Comparison of ENCODE assay signal across 16 cellular contexts in the genomic region with DNA sequence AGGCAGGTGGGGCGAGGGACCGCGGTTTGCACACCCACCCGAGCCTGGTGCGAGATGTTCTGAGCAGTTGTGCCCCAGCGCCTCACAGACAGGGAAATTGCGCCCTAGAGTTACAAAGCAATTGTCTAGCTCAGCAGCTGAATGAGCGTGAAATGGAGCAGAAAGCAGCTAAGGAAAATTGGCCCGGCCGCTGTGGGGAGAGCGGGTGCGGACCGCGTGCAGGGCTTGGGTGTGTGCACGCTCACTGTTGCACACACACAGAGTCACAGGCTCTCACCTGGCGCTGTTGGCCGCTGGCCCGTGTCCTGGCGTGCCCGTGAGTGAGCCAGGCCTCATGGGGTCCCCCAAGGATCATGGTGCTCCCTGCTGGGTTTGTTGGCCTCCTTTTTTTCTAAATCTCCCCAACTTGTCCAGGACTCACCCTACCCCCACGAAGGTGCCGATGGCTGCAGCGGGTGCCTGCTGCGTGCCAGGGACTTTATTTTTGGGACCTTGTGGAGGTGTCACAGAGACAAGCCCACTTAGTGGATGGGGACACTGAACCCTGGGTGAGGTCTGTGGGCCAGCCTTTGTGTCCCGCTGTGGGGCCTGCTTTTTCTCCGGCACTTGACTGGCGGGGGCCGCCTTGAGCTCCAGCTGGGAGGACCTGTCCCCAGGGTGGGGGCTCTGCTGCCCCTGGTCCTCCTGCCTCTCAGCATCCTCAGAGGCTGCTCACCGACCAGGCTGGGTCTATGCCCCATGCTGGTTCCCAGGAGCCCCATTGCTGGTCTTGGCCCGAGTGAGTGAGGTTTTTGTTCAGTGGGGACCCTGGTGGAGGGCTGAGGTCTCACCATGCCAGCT. TPM values are rescaled to one million over a fixed set of nuclear protein-coding genes. Genes with fewer than 3 reads are reported as not detected.
DNase-seq lines count a peak whose midpoint lies in the region; ATAC-seq, FAIRE-seq and TF ChIP-seq lines count a peak whose summit lies in the region.
"Had no signal": no experiment of that assay in that cellular context is flagged by ENCODE, and none has a peak within 500 bp of the region (broad histone marks: within the 10 kb centered on the region; RNA-seq: fewer than 3 reads in every experiment).

No MANE protein-coding gene starts in this region.

- H3K36me3 Mint-ChIP-seq in GM23338 (ENCODE audit: low read depth), result no peaks in the 10 kb centered on the region
- H3K36me3 Mint-ChIP-seq in activated T-helper 1 cell treated with anti-CD3 and anti-CD28 coated beads, Interleukin-12 subunit alpha, Interleukin-12 subunit beta, Interleukin-2, Interleukin-4 antibody, amounts not matched to agents 30 ng/mL and 10 ng/mL and 1 ng/mL, durations not matched to agents 14 hours and 24 hours and 36 hours (ENCODE audit: low read depth), result no peaks in the 10 kb centered on the region
- H3K36me3 Mint-ChIP-seq: naive B cell had no signal

- H3K9me3 ChIP-seq in adipocyte (ENCODE audit: control insufficient read depth, low read length) (no peaks in the 10 kb centered on the region), kidney (ENCODE audit: control insufficient read depth in 1 of 2, low read length in 2 of 2) (no peaks in the 10 kb centered on the region)

- peaks cover 16% of the 10 kb centered on the region; the same call in 1 of the 2 replicates for H4K20me1 ChIP-seq in GM23338 (replicated peaks; ENCODE audit: insufficient read depth)

- peak overlapping the region; percentile 74; the same call in 1 of the 2 replicates for H3K27ac Mint-ChIP-seq in GM23338
- H3K27ac Mint-ChIP-seq in activated T-helper 1 cell treated with anti-CD3 and anti-CD28 coated beads, Interleukin-12 subunit alpha, Interleukin-12 subunit beta, Interleukin-2, Interleukin-4 antibody, amounts not matched to agents 30 ng/mL and 10 ng/mL and 1 ng/mL, durations not matched to agents 14 hours and 24 hours and 36 hours, result no peak overlapping the region

- H3K9me3 Mint-ChIP-seq in GM23338, result no peaks in the 10 kb centered on the region
- no peaks in the 10 kb centered on the region for H3K9me3 Mint-ChIP-seq in activated T-helper 1 cell treated with anti-CD3 and anti-CD28 coated beads, Interleukin-12 subunit alpha, Interleukin-12 subunit beta, Interleukin-2, Interleukin-4 antibody, amounts not matched to agents 30 ng/mL and 10 ng/mL and 1 ng/mL, durations not matched to agents 14 hours and 24 hours and 36 hours
- H3K9me3 Mint-ChIP-seq: central memory CD8-positive, alpha-beta T cell; naive B cell had no signal

- TF ChIP-seq CTCF in GM23338 (conservative IDR thresholded peaks at IDR 0.05; ENCODE audit: low read depth in 2 of 2) (no peak), kidney (IDR thresholded peaks at IDR 0.05; ENCODE audit: borderline replicate concordance, extremely low read depth, insufficient read depth) (no peak)

- peak overlapping the region; percentile 96 for H3K9ac ChIP-seq in adipocyte (ENCODE audit: low read length)
- peak overlapping the region in 1 of 2 donors; percentile 19 for H3K9ac ChIP-seq in kidney (ENCODE audit: low read length in 2 of 2)

- no peak overlapping the region for H2AFZ ChIP-seq in GM23338

- H3K4me3 Mint-ChIP-seq in GM23338, result no peak overlapping the region
- H3K4me3 Mint-ChIP-seq in activated T-helper 1 cell treated with anti-CD3 and anti-CD28 coated beads, Interleukin-12 subunit alpha, Interleukin-12 subunit beta, Interleukin-2, Interleukin-4 antibody, amounts not matched to agents 30 ng/mL and 10 ng/mL and 1 ng/mL, durations not matched to agents 14 hours and 24 hours and 36 hours, result no peak overlapping the region
- H3K4me3 Mint-ChIP-seq: central memory CD8-positive, alpha-beta T cell had no signal

- no peaks in the 10 kb centered on the region; the same call in 1 of the 2 replicates for H3K4me1 ChIP-seq in GM23338 (ENCODE audit: insufficient read depth)
- peaks cover 63% of the 10 kb centered on the region for H3K4me1 ChIP-seq in adipocyte (ENCODE audit: control insufficient read depth, insufficient read depth, low read length)
- peaks cover 65 to 86% of the 10 kb centered on the region in 2 donors for H3K4me1 ChIP-seq in kidney (ENCODE audit: control insufficient read depth in 1 of 2, insufficient read depth in 1 of 2, low read depth in 1 of 2, low read length in 2 of 2)

- H3K9me2 ChIP-seq in GM23338 (ENCODE audit: insufficient read depth), result no peaks in the 10 kb centered on the region

- H3K79me2 ChIP-seq in GM23338 (replicated peaks; ENCODE audit: insufficient read depth), result peaks cover 87% of the 10 kb centered on the region

- no peak overlapping the region for H3K27ac ChIP-seq in GM23338 (ENCODE audit: low read depth)
- H3K27ac ChIP-seq in kidney (ENCODE audit: low read depth in 2 of 2, low read length in 2 of 2), result no peak overlapping the region

- H3K27me3 ChIP-seq in GM23338 (ENCODE audit: insufficient read depth), result no peaks in the 10 kb centered on the region
- no peaks in the 10 kb centered on the region for H3K27me3 ChIP-seq in adipocyte (replicated peaks; ENCODE audit: control insufficient read depth, insufficient read depth, low read length)

- no peak for FAIRE-seq in kidney (lab: Jason Lieb, UNC)
- FAIRE-seq: endometrium had no signal

- no peak overlapping the region for H3K4me2 ChIP-seq in GM23338

- no peak for ATAC-seq in GM23338

- intact Hi-C loops in kidney (cut with DNase I), result no loop called here
- intact Hi-C loops in activated T-helper 1 cell treated with anti-CD3 and anti-CD28 coated beads, Interleukin-12 subunit alpha, Interleukin-12 subunit beta, Interleukin-2, Interleukin-4 antibody, amounts not matched to agents 30 ng/mL and 10 ng/mL and 1 ng/mL, durations not matched to agents 14 hours and 24 hours and 36 hours (cut with micrococcal nuclease), result no loop called here

- H3K4me1 Mint-ChIP-seq in GM23338, result peaks cover 17% of the 10 kb centered on the region
- H3K4me1 Mint-ChIP-seq in activated T-helper 1 cell treated with anti-CD3 and anti-CD28 coated beads, Interleukin-12 subunit alpha, Interleukin-12 subunit beta, Interleukin-2, Interleukin-4 antibody, amounts not matched to agents 30 ng/mL and 10 ng/mL and 1 ng/mL, durations not matched to agents 14 hours and 24 hours and 36 hours (ENCODE audit: low read depth), result no peaks in the 10 kb centered on the region

- no peaks in the 10 kb centered on the region for H3F3A ChIP-seq in GM23338 (replicated peaks; ENCODE audit: low read depth)

- H3K36me3 ChIP-seq in GM23338 (ENCODE audit: insufficient read depth) (no peaks in the 10 kb centered on the region), adipocyte (ENCODE audit: control insufficient read depth, insufficient read depth, low read length, severe bottlenecking) (no peaks in the 10 kb centered on the region), kidney (ENCODE audit: control insufficient read depth in 1 of 2, insufficient read depth in 2 of 2, low read length in 2 of 2) (no peaks in the 10 kb centered on the region)

- DNase-seq in GM23338 (ENCODE audit: low spot score), result no peak
- DNase-seq in adipocyte (ENCODE audit: low read depth), result no peak
- peak; percentile 73 for DNase-seq in kidney
- DNase-seq in retina, result peak; percentile 76
- DNase-seq in activated T-helper 1 cell treated with anti-CD3 and anti-CD28 coated beads, Interleukin-12 subunit alpha, Interleukin-12 subunit beta, Interleukin-2, Interleukin-4 antibody, amounts not matched to agents 30 ng/mL and 10 ng/mL and 1 ng/mL, durations not matched to agents 14 hours and 24 hours and 36 hours (ENCODE audit: low spot score), result no peak
- DNase-seq in SKM-1 treated with dmso at 0.1 percent for 144 hours (lab: John Stamatoyannopoulos, UW; ENCODE audit: unreplicated experiment), result no peak
- no peak for DNase-seq in cortex of kidney (lab: John Stamatoyannopoulos, UW)
- DNase-seq: Calu3, foreskin fibroblast, H7, MV-4-11, naive B cell, NCI-H2081, T-helper 1 cell had no signal

- H3K27me3 Mint-ChIP-seq in GM23338 (ENCODE audit: insufficient read depth, low read depth, poor library complexity), result peaks cover 5% of the 10 kb centered on the region
- peaks cover 17% of the 10 kb centered on the region for H3K27me3 Mint-ChIP-seq in activated T-helper 1 cell treated with anti-CD3 and anti-CD28 coated beads, Interleukin-12 subunit alpha, Interleukin-12 subunit beta, Interleukin-2, Interleukin-4 antibody, amounts not matched to agents 30 ng/mL and 10 ng/mL and 1 ng/mL, durations not matched to agents 14 hours and 24 hours and 36 hours (ENCODE audit: insufficient read depth)
- H3K27me3 Mint-ChIP-seq: central memory CD8-positive, alpha-beta T cell had no signal

- H3K4me3 ChIP-seq in GM23338 (no peak overlapping the region), adipocyte (ENCODE audit: low read length) (no peak overlapping the region), kidney (ENCODE audit: low read length in 2 of 2) (no peak overlapping the region)

TF ChIP-seq in GM23338, 12 proteins besides CTCF, POLR2A, EP300 and RAD21:
- TF ChIP-seq, protein P1, sequence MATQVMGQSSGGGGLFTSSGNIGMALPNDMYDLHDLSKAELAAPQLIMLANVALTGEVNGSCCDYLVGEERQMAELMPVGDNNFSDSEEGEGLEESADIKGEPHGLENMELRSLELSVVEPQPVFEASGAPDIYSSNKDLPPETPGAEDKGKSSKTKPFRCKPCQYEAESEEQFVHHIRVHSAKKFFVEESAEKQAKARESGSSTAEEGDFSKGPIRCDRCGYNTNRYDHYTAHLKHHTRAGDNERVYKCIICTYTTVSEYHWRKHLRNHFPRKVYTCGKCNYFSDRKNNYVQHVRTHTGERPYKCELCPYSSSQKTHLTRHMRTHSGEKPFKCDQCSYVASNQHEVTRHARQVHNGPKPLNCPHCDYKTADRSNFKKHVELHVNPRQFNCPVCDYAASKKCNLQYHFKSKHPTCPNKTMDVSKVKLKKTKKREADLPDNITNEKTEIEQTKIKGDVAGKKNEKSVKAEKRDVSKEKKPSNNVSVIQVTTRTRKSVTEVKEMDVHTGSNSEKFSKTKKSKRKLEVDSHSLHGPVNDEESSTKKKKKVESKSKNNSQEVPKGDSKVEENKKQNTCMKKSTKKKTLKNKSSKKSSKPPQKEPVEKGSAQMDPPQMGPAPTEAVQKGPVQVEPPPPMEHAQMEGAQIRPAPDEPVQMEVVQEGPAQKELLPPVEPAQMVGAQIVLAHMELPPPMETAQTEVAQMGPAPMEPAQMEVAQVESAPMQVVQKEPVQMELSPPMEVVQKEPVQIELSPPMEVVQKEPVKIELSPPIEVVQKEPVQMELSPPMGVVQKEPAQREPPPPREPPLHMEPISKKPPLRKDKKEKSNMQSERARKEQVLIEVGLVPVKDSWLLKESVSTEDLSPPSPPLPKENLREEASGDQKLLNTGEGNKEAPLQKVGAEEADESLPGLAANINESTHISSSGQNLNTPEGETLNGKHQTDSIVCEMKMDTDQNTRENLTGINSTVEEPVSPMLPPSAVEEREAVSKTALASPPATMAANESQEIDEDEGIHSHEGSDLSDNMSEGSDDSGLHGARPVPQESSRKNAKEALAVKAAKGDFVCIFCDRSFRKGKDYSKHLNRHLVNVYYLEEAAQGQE (IDR thresholded peaks at IDR 0.05; ENCODE audit: unreplicated experiment), result no peak

RNA-seq across cellular contexts. Expression of gene RXRA, which starts 5.2 kb away (rescaled TPM):
- total RNA-seq in GM23338 (2014; rRNA removed; shearing (Covaris generic)), result 14.9 and 17.9 TPM in 2 replicates
- 4.8 and 4.9 TPM in 2 replicates for polyA plus RNA-seq in GM23338 (2016; fragmentation: Nextera tagmentation; extraction: Ambion mirVana)
- 49.5 TPM for total RNA-seq in kidney
- polyA plus RNA-seq in kidney (ENCODE audit: insufficient read depth, low read depth, low replicate concordance), result 24.0 TPM
- 0.71 and 0.91 TPM in 2 replicates for total RNA-seq in activated T-helper 1 cell treated with anti-CD3 and anti-CD28 coated beads, Interleukin-12 subunit alpha, Interleukin-12 subunit beta, Interleukin-2, Interleukin-4 antibody, amounts not matched to agents 30 ng/mL and 10 ng/mL and 1 ng/mL, durations not matched to agents 14 hours and 24 hours and 36 hours

Comparison
In these comparisons a context has a peak if more than half of its experiments do, and no peak if none do; other contexts are left out.
1. DNase-seq: peak in kidney (single experiment) and retina (single experiment); none in GM23338 (single experiment), adipocyte (single experiment), activated T-helper 1 cell treated with anti-CD3 and anti-CD28 coated beads, Interleukin-12 subunit alpha, Interleukin-12 subunit beta, Interleukin-2, Interleukin-4 antibody, amounts not matched to agents 30 ng/mL and 10 ng/mL and 1 ng/mL, durations not matched to agents 14 hours and 24 hours and 36 hours (single experiment), SKM-1 treated with dmso at 0.1 percent for 144 hours (single experiment) and cortex of kidney (single experiment).